In the genomic region with DNA sequence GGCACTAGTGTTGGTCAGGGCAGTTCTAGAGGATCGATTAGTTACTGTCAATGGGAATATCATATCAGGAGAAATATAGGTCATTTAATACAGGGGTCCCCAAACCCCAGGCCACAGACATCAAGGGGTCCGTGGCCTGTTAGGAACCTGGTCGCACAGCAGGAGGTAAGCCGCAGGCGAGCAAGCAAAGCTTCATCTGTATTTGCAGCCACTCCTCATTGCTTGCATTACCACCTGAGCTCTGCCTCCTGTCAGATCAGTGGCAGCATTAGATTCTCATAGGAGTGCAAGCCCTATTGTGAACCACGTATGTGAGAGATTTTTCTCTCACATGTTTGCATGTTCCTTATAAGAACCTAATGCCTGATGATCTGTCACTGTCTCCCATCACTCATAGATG, we compare ENCODE assay signal across 13 cellular contexts.
"Had no signal": no experiment of that assay in that cellular context is flagged by ENCODE, and none has a peak within 500 bp of the region (broad histone marks: within the 10 kb centered on the region; RNA-seq: fewer than 3 reads in every experiment).

No MANE protein-coding gene starts in this region.

- H3K4me3 ChIP-seq: colonic mucosa, coronary artery, dorsolateral prefrontal cortex, esophagus muscularis mucosa, esophagus squamous epithelium, gastrocnemius medialis, gastroesophageal sphincter, heart left ventricle, heart right ventricle had no signal

- H3K36me3 ChIP-seq: colonic mucosa, esophagus muscularis mucosa, esophagus squamous epithelium, gastrocnemius medialis, gastroesophageal sphincter, heart left ventricle, heart right ventricle had no signal

- H3K27ac ChIP-seq: colonic mucosa, coronary artery, dorsolateral prefrontal cortex, epithelial cell of prostate, esophagus muscularis mucosa, esophagus squamous epithelium, foreskin keratinocyte, gastrocnemius medialis, gastroesophageal sphincter, heart left ventricle, heart right ventricle had no signal

- ATAC-seq: effector memory CD8-positive, alpha-beta T cell; esophagus mucosa; foreskin keratinocyte; gastrocnemius medialis; gastroesophageal sphincter; heart left ventricle; heart right ventricle had no signal

- H3K9me3 ChIP-seq: colonic mucosa, esophagus muscularis mucosa, esophagus squamous epithelium, gastrocnemius medialis, gastroesophageal sphincter, heart left ventricle, heart right ventricle had no signal

- H3K4me1 ChIP-seq: colonic mucosa, esophagus muscularis mucosa, esophagus squamous epithelium, foreskin keratinocyte, gastrocnemius medialis, gastroesophageal sphincter, heart left ventricle, heart right ventricle had no signal
